In genomic region chr3:123347691-123348264, GRCh38 we compare ENCODE assay signal across 17 cellular contexts.
A peak's percentile ranks its signal among the peaks of the same experiment; 100 is the strongest.
DNase-seq lines count a peak whose midpoint lies in the region; ATAC-seq and TF ChIP-seq lines count a peak whose summit lies in the region.
"Had no signal": no experiment of that assay in that cellular context is flagged by ENCODE, and none has a peak within 500 bp of the region (broad histone marks: within the 10 kb centered on the region; RNA-seq: fewer than 3 reads in every experiment).

No MANE protein-coding gene starts in this region.

- H3K4me3 ChIP-seq in WERI-Rb-1 (ENCODE audit: low read depth, low read length) (no peak overlapping the region), mesendoderm (ENCODE audit: low read length) (no peak overlapping the region)
- H3K4me3 ChIP-seq: SJSA1 had no signal

- no peak overlapping the region for H3K9ac ChIP-seq in mesendoderm (ENCODE audit: low read length)
- H3K9ac ChIP-seq: parathyroid adenoma had no signal

- H3K27ac ChIP-seq in WERI-Rb-1 (peak overlapping the region; percentile 76), mesendoderm (ENCODE audit: low read depth, low read length) (no peak overlapping the region)
- H3K27ac ChIP-seq: parathyroid adenoma, SJSA1 had no signal

- no peak overlapping the region for H2AK5ac ChIP-seq in mesendoderm (ENCODE audit: low read length)

- H3K36me3 ChIP-seq in WERI-Rb-1 (no peaks in the 10 kb centered on the region), mesendoderm (ENCODE audit: control insufficient read depth, insufficient read depth, low read length) (no peaks in the 10 kb centered on the region)
- H3K36me3 ChIP-seq: SJSA1 had no signal

- no peak overlapping the region for H4K8ac ChIP-seq in mesendoderm (ENCODE audit: low read depth, low read length)

- DNase-seq in COR-L47 (lab: John Stamatoyannopoulos, UW) (peak; percentile 16), NCI-H1105 (lab: John Stamatoyannopoulos, UW) (peak; percentile 15), WERI-Rb-1 (no peak), mesendoderm (peak; percentile 66)
- DNase-seq: activated CD4-positive, alpha-beta T cell treated with anti-CD3 and anti-CD28 coated beads, Interleukin-2, amount 10 ng/mL, durations not matched to agents 24 days and 14 days; activated naive CD8-positive, alpha-beta T cell treated with anti-CD3 and anti-CD28 coated beads, Interleukin-2, amount 10 ng/mL, durations not matched to agents 7 days and 5 days; central memory CD4-positive, alpha-beta T cell; effector memory CD4-positive, alpha-beta T cell; NCI-H2107; stimulated activated naive CD8-positive, alpha-beta T cell treated with anti-CD3 and anti-CD28 coated beads, Interleukin-15, amount 100 ng/mL, for 72 hours; T1000 had no signal

- ATAC-seq in HG02623 (IDR thresholded peaks at IDR 0.05; ENCODE audit: unreplicated experiment), result no peak
- no peak for ATAC-seq in HG03280 (IDR thresholded peaks at IDR 0.05; ENCODE audit: unreplicated experiment)
- ATAC-seq in GM21447 (IDR thresholded peaks at IDR 0.05; ENCODE audit: unreplicated experiment), result no peak
- no peak for ATAC-seq in HG03432 (IDR thresholded peaks at IDR 0.05; ENCODE audit: unreplicated experiment)
- ATAC-seq: stimulated activated naive CD8-positive, alpha-beta T cell treated with anti-CD3 and anti-CD28 coated beads, Interleukin-15, amount 100 ng/mL, for 72 hours had no signal

- H3K18ac ChIP-seq in mesendoderm (ENCODE audit: low read length), result no peak overlapping the region

- no peaks in the 10 kb centered on the region for H3K79me1 ChIP-seq in mesendoderm (ENCODE audit: low read length)

- no peak overlapping the region for H2BK5ac ChIP-seq in mesendoderm (ENCODE audit: low read length)

- H3K4ac ChIP-seq in mesendoderm (ENCODE audit: low read depth, low read length), result no peak overlapping the region

- H3K9me3 ChIP-seq in WERI-Rb-1 (ENCODE audit: severe bottlenecking), result no peaks in the 10 kb centered on the region
- H3K9me3 ChIP-seq: SJSA1 had no signal

- H3K23ac ChIP-seq in mesendoderm (ENCODE audit: low read length), result no peak overlapping the region

- no peak for TF ChIP-seq CTCF in WERI-Rb-1 (IDR thresholded peaks at IDR 0.05; ENCODE audit: low read depth, low read length)

- H3K79me2 ChIP-seq in mesendoderm (ENCODE audit: control insufficient read depth, insufficient read depth, low read length), result no peaks in the 10 kb centered on the region
- H3K79me2 ChIP-seq: parathyroid adenoma had no signal

- H3K4me2 ChIP-seq in mesendoderm (ENCODE audit: low read length), result no peak overlapping the region

- H3K56ac ChIP-seq in mesendoderm (ENCODE audit: low read length), result no peak overlapping the region

- H3K4me1 ChIP-seq in mesendoderm (ENCODE audit: control insufficient read depth, low read depth, low read length), result peaks cover 3% of the 10 kb centered on the region
- H3K4me1 ChIP-seq: parathyroid adenoma had no signal

- no peak overlapping the region for H2BK15ac ChIP-seq in mesendoderm (replicated peaks; ENCODE audit: low read depth)

- no peak overlapping the region for H4K5ac ChIP-seq in mesendoderm (ENCODE audit: low read length)

- no CpG with 5 or more reads among the region's 15 CpGs for WGBS in mesendoderm (ENCODE audit: extremely low coverage, insufficient coverage, low lambda C conversion rate)

- H3K27me3 ChIP-seq in WERI-Rb-1 (ENCODE audit: insufficient read depth, low read depth, severe bottlenecking) (no peaks in the 10 kb centered on the region), mesendoderm (ENCODE audit: insufficient read depth, low read length, poor library complexity) (no peaks in the 10 kb centered on the region)

- no peak overlapping the region for H2BK120ac ChIP-seq in mesendoderm (ENCODE audit: low read depth, low read length)
